12 cellular contexts compared by ENCODE assay signal in the genomic region with DNA sequence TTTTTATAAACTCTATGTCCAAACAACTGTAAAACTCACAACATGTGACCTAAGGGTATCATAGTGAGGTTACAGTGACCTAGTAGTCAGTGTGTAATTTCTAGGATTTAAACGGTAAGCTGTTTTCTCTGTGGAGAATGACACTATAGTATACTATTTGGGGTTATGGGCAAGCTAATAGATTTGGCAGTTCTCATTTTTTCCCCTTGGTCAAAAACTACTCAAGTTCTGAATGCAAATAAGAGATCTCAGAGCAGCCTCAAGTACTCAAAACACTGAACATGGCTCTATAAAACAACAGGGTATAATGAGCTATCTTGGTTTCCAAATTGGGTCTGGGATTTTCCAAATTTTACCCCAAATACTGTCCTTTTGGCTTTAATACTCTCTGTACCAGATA.
A peak's percentile ranks its signal among the peaks of the same experiment; 100 is the strongest.
DNase-seq lines count a peak whose midpoint lies in the region; ATAC-seq, FAIRE-seq and TF ChIP-seq lines count a peak whose summit lies in the region.
"Had no signal": no experiment of that assay in that cellular context is flagged by ENCODE, and none has a peak within 500 bp of the region (broad histone marks: within the 10 kb centered on the region; RNA-seq: fewer than 3 reads in every experiment).

No MANE protein-coding gene starts in this region.

- no peaks in the 10 kb centered on the region for H3K27me3 ChIP-seq in psoas muscle (ENCODE audit: insufficient read depth in 3 of 3, low read length in 2 of 3)

- H3K27me3 Mint-ChIP-seq in brain (peaks cover 4% of the 10 kb centered on the region), memory B cell (no peaks in the 10 kb centered on the region), nephron progenitor cell (ENCODE audit: low read depth, poor library complexity) (no peaks in the 10 kb centered on the region)

- 31% methylated on average over 1 of the region's 1 CpG for WGBS in A549 (ENCODE audit: missing lambda C conversion rate)
- 14 to 29% (median 22%) methylated on average over 1 of the region's 1 CpG for WGBS in psoas muscle, 3 donors

- H3K27ac Mint-ChIP-seq in brain (peak overlapping the region in 4 of 5 experiments; percentile 58 to 72 (median 63)), memory B cell (peak overlapping the region; percentile 20), nephron progenitor cell (no peak overlapping the region)
- H3K27ac Mint-ChIP-seq: activated naive CD4-positive, alpha-beta T cell treated with anti-CD3 and anti-CD28 coated beads, Interleukin-2, amount 50 U/mL, for 72 hours had no signal

- H3K4me3 ChIP-seq in A549 (no peak overlapping the region), psoas muscle (no peak overlapping the region)

- H3K4me2 ChIP-seq in A549: peak overlapping the region; percentile 73

- peaks cover 4% of the 10 kb centered on the region for H3K36me3 Mint-ChIP-seq in brain
- peaks cover 5% of the 10 kb centered on the region for H3K36me3 Mint-ChIP-seq in memory B cell
- peaks cover 9% of the 10 kb centered on the region for H3K36me3 Mint-ChIP-seq in nephron progenitor cell (ENCODE audit: low read depth)

- H3K27ac ChIP-seq in A549 (peak overlapping the region; percentile 70 to 80), psoas muscle (no peak overlapping the region)

- intact Hi-C loops in psoas muscle (cut with DNase I): no loop called here

- TF ChIP-seq RAD21 in A549 (conservative IDR thresholded peaks at IDR 0.05 in 1 of 2, IDR thresholded peaks at IDR 0.05 in 1 of 2): no peak

- H3K9me3 ChIP-seq in A549 (peaks cover 25% of the 10 kb centered on the region), psoas muscle (peaks cover 6% of the 10 kb centered on the region)

- no peak for TF ChIP-seq CTCF in A549 (IDR thresholded peaks at IDR 0.05)
- TF ChIP-seq CTCF in brain (conservative IDR thresholded peaks at IDR 0.05): no peak
- TF ChIP-seq CTCF in nephron progenitor cell (IDR thresholded peaks at IDR 0.05): no peak
- TF ChIP-seq CTCF in psoas muscle (IDR thresholded peaks at IDR 0.05): no peak

- H3K9me3 Mint-ChIP-seq in brain: peaks cover 7 to 26% (median 18%) of the 10 kb centered on the region in 5 experiments
- peaks cover 9% of the 10 kb centered on the region for H3K9me3 Mint-ChIP-seq in memory B cell
- peaks cover 56% of the 10 kb centered on the region for H3K9me3 Mint-ChIP-seq in nephron progenitor cell

- POLR2A ChIA-PET in A549 (lab: Yijun Ruan, JAX): interaction anchor here (1.0 to 2.1 kb wide), 3 partner anchors 60 to 328 kb away, joined by 4 to 23 read pairs (median 6); a partner anchor contains a TSS

- H3K4me1 Mint-ChIP-seq in brain: peaks cover 31% of the 10 kb centered on the region
- H3K4me1 Mint-ChIP-seq in memory B cell: peaks cover 7% of the 10 kb centered on the region
- H3K4me1 Mint-ChIP-seq in nephron progenitor cell: peaks cover 33% of the 10 kb centered on the region

- peak overlapping the region in 3 of 5 experiments; percentile 22 to 64 (median 34) for H3K4me3 Mint-ChIP-seq in brain
- no peak overlapping the region for H3K4me3 Mint-ChIP-seq in memory B cell
- H3K4me3 Mint-ChIP-seq in nephron progenitor cell: no peak overlapping the region

- TF ChIP-seq EP300 in A549 (IDR thresholded peaks at IDR 0.05): no peak

- no peaks in the 10 kb centered on the region for H3K36me3 ChIP-seq in psoas muscle (ENCODE audit: insufficient read depth in 1 of 2, low read depth in 1 of 2)

- H3K4me1 ChIP-seq in A549 (peaks cover 34% of the 10 kb centered on the region), psoas muscle (no peaks in the 10 kb centered on the region)

- no peak for DNase-seq in A549 (ENCODE audit: low read depth in 1 of 2, low spot score in 1 of 2)
- no peak for DNase-seq in memory B cell (ENCODE audit: low spot score in 2 of 2)
- DNase-seq in nephron progenitor cell: no peak
- no peak for DNase-seq in psoas muscle
- no peak for DNase-seq in NCI-H1048 (lab: John Stamatoyannopoulos, UW)
- DNase-seq: activated CD4-positive, alpha-beta T cell treated with anti-CD3 and anti-CD28 coated beads for 48 hours; NCI-H2171; stimulated activated CD4-positive, alpha-beta T cell treated with anti-CD3 and anti-CD28 coated beads, Interleukin-4, amount 100 ng/mL, for 4 hours had no signal

- no peak for FAIRE-seq in A549 (lab: Jason Lieb, UNC)

- no peak for TF ChIP-seq POLR2A in A549 (IDR thresholded peaks at IDR 0.05; ENCODE audit: low read length)

- CTCF ChIA-PET in A549 (lab: Yijun Ruan, JAX): interaction anchor here (1.4 to 2.8 kb wide), 6 partner anchors 24 to 347 kb away, joined by 3 to 12 read pairs (median 6); a partner anchor contains a TSS

- ATAC-seq in A549 (peak; percentile 30 to 42; a peak in 4 of 6 replicates), HG02678 (IDR thresholded peaks at IDR 0.05; ENCODE audit: unreplicated experiment) (peak; percentile 76), memory B cell (ENCODE audit: low read depth) (no peak), HG02571 (IDR thresholded peaks at IDR 0.05; ENCODE audit: unreplicated experiment) (no peak), psoas muscle (no peak)
- ATAC-seq: activated naive CD4-positive, alpha-beta T cell treated with anti-CD3 and anti-CD28 coated beads, Interleukin-2, amount 50 U/mL, for 72 hours had no signal

TF ChIP-seq in A549, 52 proteins besides CTCF, POLR2A, EP300 and RAD21:
- TF ChIP-seq RNF2 (IDR thresholded peaks at IDR 0.05; ENCODE audit: borderline replicate concordance, low read depth) (no peak), CBX8 (IDR thresholded peaks at IDR 0.05) (no peak), MAFK (IDR thresholded peaks at IDR 0.05; ENCODE audit: partially characterized antibody) (no peak), JUNB (IDR thresholded peaks at IDR 0.05) (no peak), TFCP2L1 (CRISPR knock-in tag; IDR thresholded peaks at IDR 0.05) (no peak), FOSL2 (IDR thresholded peaks at IDR 0.05) (no peak), FOSL2 (CRISPR knock-in tag; IDR thresholded peaks at IDR 0.05) (no peak), CHD4 (IDR thresholded peaks at IDR 0.05; ENCODE audit: borderline replicate concordance) (no peak), HOXB13 (CRISPR knock-in tag; IDR thresholded peaks at IDR 0.05; ENCODE audit: low read depth) (no peak), PHF8 (IDR thresholded peaks at IDR 0.05; ENCODE audit: borderline replicate concordance, low read depth) (no peak)
- TF ChIP-seq, protein P1, sequence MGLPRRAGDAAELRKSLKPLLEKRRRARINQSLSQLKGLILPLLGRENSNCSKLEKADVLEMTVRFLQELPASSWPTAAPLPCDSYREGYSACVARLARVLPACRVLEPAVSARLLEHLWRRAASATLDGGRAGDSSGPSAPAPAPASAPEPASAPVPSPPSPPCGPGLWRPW (IDR thresholded peaks at IDR 0.05): no peak
TF ChIP-seq in A549: peak in this region for 0.

Comparison
In these comparisons a context has a peak if more than half of its experiments do, and no peak if none do; other contexts are left out.
1. ATAC-seq: peak in A549 (2 of 2) and HG02678 (single experiment); none in memory B cell (single experiment), HG02571 (single experiment) and psoas muscle (0 of 4).
2. H3K4me3 Mint-ChIP-seq: peak in brain (3 of 5); none in memory B cell (single experiment) and nephron progenitor cell (single experiment).